9 cellular contexts compared by ENCODE assay signal in genomic region chr6:156866181-156866862, GRCh38.
DNase-seq lines count a peak whose midpoint lies in the region; ATAC-seq, FAIRE-seq and TF ChIP-seq lines count a peak whose summit lies in the region.
"Had no signal": no experiment of that assay in that cellular context is flagged by ENCODE, and none has a peak within 500 bp of the region (broad histone marks: within the 10 kb centered on the region; RNA-seq: fewer than 3 reads in every experiment).

No MANE protein-coding gene starts in this region.

- H3K27ac ChIP-seq in keratinocyte (ENCODE audit: control insufficient read depth, insufficient read depth, low read length): peak overlapping the region; percentile 0
- H3K27ac ChIP-seq in tibial artery: no peak overlapping the region
- H3K27ac ChIP-seq: epithelial cell of prostate had no signal

- H3K4me1 Mint-ChIP-seq in activated T-cell treated with anti-CD3 and anti-CD28 coated beads, Interleukin-2, amount 50 U/mL, for 72 hours (ENCODE audit: low read depth): peaks cover 59% of the 10 kb centered on the region

- H3K27me3 ChIP-seq in keratinocyte (ENCODE audit: control insufficient read depth, extremely low read depth, insufficient read depth, low read length) (no peaks in the 10 kb centered on the region), tibial artery (no peaks in the 10 kb centered on the region)

- peak overlapping the region; percentile 54 to 73 for H3K4me3 Mint-ChIP-seq in activated T-cell treated with anti-CD3 and anti-CD28 coated beads, Interleukin-2, amount 50 U/mL, for 72 hours

- no peaks in the 10 kb centered on the region for H3K9me3 ChIP-seq in keratinocyte (ENCODE audit: control insufficient read depth, low read depth, low read length)
- H3K9me3 ChIP-seq in tibial artery: no peaks in the 10 kb centered on the region

- peak; percentile 63 for ATAC-seq in GM18511 (IDR thresholded peaks at IDR 0.05; ENCODE audit: unreplicated experiment)
- peak; percentile 39 for ATAC-seq in HG03045 (IDR thresholded peaks at IDR 0.05; ENCODE audit: unreplicated experiment)
- ATAC-seq in activated T-cell treated with anti-CD3 and anti-CD28 coated beads, Interleukin-2, amount 50 U/mL, for 72 hours (replicated peaks in 1 of 2): peak; percentile 76
- ATAC-seq in GM21737 (IDR thresholded peaks at IDR 0.05; ENCODE audit: unreplicated experiment): no peak

- H3K27me3 Mint-ChIP-seq in activated T-cell treated with anti-CD3 and anti-CD28 coated beads, Interleukin-2, amount 50 U/mL, for 72 hours (ENCODE audit: low read depth): no peaks in the 10 kb centered on the region

- peak; percentile 42 to 45 for DNase-seq in activated T-cell treated with anti-CD3 and anti-CD28 coated beads, Interleukin-2, amount 50 U/mL, for 72 hours
- DNase-seq in keratinocyte (ENCODE audit: low read depth, low spot score) (no peak), NCI-H1694 (lab: John Stamatoyannopoulos, UW) (no peak), tibial artery (no peak), AML-193 (lab: John Stamatoyannopoulos, UW) (no peak)

- H3K4me3 ChIP-seq in keratinocyte (ENCODE audit: control insufficient read depth in 2 of 3, extremely low read depth in 1 of 3, insufficient read depth in 2 of 3, low read depth in 1 of 3, low read length in 3 of 3) (no peak overlapping the region), tibial artery (no peak overlapping the region)

- peak overlapping the region; percentile 15 for H3K4me2 ChIP-seq in keratinocyte (ENCODE audit: control insufficient read depth, extremely low read depth, insufficient read depth, low read depth, low read length)

- H3K36me3 ChIP-seq in keratinocyte (ENCODE audit: control insufficient read depth in 2 of 2, extremely low read depth in 1 of 2, insufficient read depth in 2 of 2, low read length in 2 of 2) (no peaks in the 10 kb centered on the region), tibial artery (no peaks in the 10 kb centered on the region)

- H4K20me1 ChIP-seq in keratinocyte (ENCODE audit: control insufficient read depth, extremely low read depth, insufficient read depth, low read length): no peaks in the 10 kb centered on the region

- H3K9ac ChIP-seq in keratinocyte (ENCODE audit: control insufficient read depth, extremely low read depth, insufficient read depth, low read length): no peak overlapping the region

- no peak for FAIRE-seq in keratinocyte (lab: Jason Lieb, UNC)

- peak overlapping the region; percentile 88 for H3K27ac Mint-ChIP-seq in activated T-cell treated with anti-CD3 and anti-CD28 coated beads, Interleukin-2, amount 50 U/mL, for 72 hours

- H3K79me2 ChIP-seq in keratinocyte (ENCODE audit: control insufficient read depth, insufficient read depth, low read length): peaks cover 52% of the 10 kb centered on the region

- peak in 2 of 3 experiments; percentile 12 to 56 for TF ChIP-seq CTCF in keratinocyte (optimal IDR thresholded peaks at IDR 0.05 in 1 of 3, IDR thresholded peaks at IDR 0.05 in 1 of 3, conservative IDR thresholded peaks at IDR 0.05 in 1 of 3; ENCODE audit: extremely low read depth in 1 of 3, insufficient read depth in 2 of 3, low read length in 3 of 3)
- no peak for TF ChIP-seq CTCF in tibial artery (IDR thresholded peaks at IDR 0.05)

- peaks cover 4% of the 10 kb centered on the region for H3K4me1 ChIP-seq in keratinocyte (ENCODE audit: control insufficient read depth, extremely low read depth, insufficient read depth, low read length)
- peaks cover 0 to 73% (median 21%) of the 10 kb centered on the region in 4 donors for H3K4me1 ChIP-seq in tibial artery

- H3K9me3 Mint-ChIP-seq in activated T-cell treated with anti-CD3 and anti-CD28 coated beads, Interleukin-2, amount 50 U/mL, for 72 hours: no peaks in the 10 kb centered on the region

- intact Hi-C loops in tibial artery (cut with DNase I; ENCODE audit: low total_unique reads): no loop called here

- dilution Hi-C loops in keratinocyte (cut with MboI; ENCODE audit: extremely low pct_ligation_motif_present, low sequenced_read_pairs): no loop called here

- peaks cover 2 to 5% of the 10 kb centered on the region in 2 donors for H3K36me3 Mint-ChIP-seq in activated T-cell treated with anti-CD3 and anti-CD28 coated beads, Interleukin-2, amount 50 U/mL, for 72 hours (ENCODE audit: insufficient read depth in 2 of 2)

- H2AFZ ChIP-seq in keratinocyte (ENCODE audit: control insufficient read depth, low read length): no peak overlapping the region

- no peaks in the 10 kb centered on the region for H3K9me1 ChIP-seq in keratinocyte (ENCODE audit: control insufficient read depth, extremely low read depth, insufficient read depth, low read length)

Comparison
In these comparisons a context has a peak if more than half of its experiments do, and no peak if none do; other contexts are left out.
1. DNase-seq: peak in activated T-cell treated with anti-CD3 and anti-CD28 coated beads, Interleukin-2, amount 50 U/mL, for 72 hours (2 of 2); none in keratinocyte (single experiment), NCI-H1694 (single experiment), tibial artery (0 of 2) and AML-193 (0 of 2).
2. CTCF ChIP-seq: peak in keratinocyte (2 of 3); none in tibial artery (0 of 2).